In genomic region chr1:9687120-9687875, GRCh38 we compare ENCODE assay signal across 8 cellular contexts. TPM values are rescaled to one million over a fixed set of nuclear protein-coding genes. Genes with fewer than 3 reads are reported as not detected.
A peak's percentile ranks its signal among the peaks of the same experiment; 100 is the strongest.
DNase-seq lines count a peak whose midpoint lies in the region; ATAC-seq and TF ChIP-seq lines count a peak whose summit lies in the region.

No MANE protein-coding gene starts in this region.

- no peaks in the 10 kb centered on the region for H3K9me3 ChIP-seq in naive thymus-derived CD4-positive, alpha-beta T cell (ENCODE audit: control insufficient read depth in 2 of 3, low read length in 3 of 3)

- peak overlapping the region; percentile 70 for H3K4me3 Mint-ChIP-seq in activated CD8-positive, alpha-beta memory T cell treated with anti-CD3 and anti-CD28 coated beads, Interleukin-2, amount 10 ng/mL, durations not matched to agents 7 days and 5 days
- peak overlapping the region; percentile 80 to 90 (median 87) for H3K4me3 Mint-ChIP-seq in naive thymus-derived CD4-positive, alpha-beta T cell
- peak overlapping the region; percentile 82 for H3K4me3 Mint-ChIP-seq in stimulated activated naive CD8-positive, alpha-beta T cell treated with anti-CD3 and anti-CD28 coated beads, Interleukin-15, Interleukin-2, amounts not matched to agents 100 ng/mL and 50 ng/mL, for 24 hours

- H3K27me3 Mint-ChIP-seq in activated CD8-positive, alpha-beta memory T cell treated with anti-CD3 and anti-CD28 coated beads, Interleukin-2, amount 10 ng/mL, durations not matched to agents 7 days and 5 days, result no peaks in the 10 kb centered on the region
- no peaks in the 10 kb centered on the region for H3K27me3 Mint-ChIP-seq in naive thymus-derived CD4-positive, alpha-beta T cell
- H3K27me3 Mint-ChIP-seq in stimulated activated naive CD8-positive, alpha-beta T cell treated with anti-CD3 and anti-CD28 coated beads, Interleukin-15, Interleukin-2, amounts not matched to agents 100 ng/mL and 50 ng/mL, for 24 hours, result no peaks in the 10 kb centered on the region

- no peaks in the 10 kb centered on the region for H3K9me3 Mint-ChIP-seq in activated CD8-positive, alpha-beta memory T cell treated with anti-CD3 and anti-CD28 coated beads, Interleukin-2, amount 10 ng/mL, durations not matched to agents 7 days and 5 days (ENCODE audit: low read depth)
- H3K9me3 Mint-ChIP-seq in naive thymus-derived CD4-positive, alpha-beta T cell, result no peaks in the 10 kb centered on the region
- H3K9me3 Mint-ChIP-seq in stimulated activated naive CD8-positive, alpha-beta T cell treated with anti-CD3 and anti-CD28 coated beads, Interleukin-15, Interleukin-2, amounts not matched to agents 100 ng/mL and 50 ng/mL, for 24 hours, result no peaks in the 10 kb centered on the region

- DNase-seq in DMS114 treated with DMSO at 0.1 percent for 48 hours (lab: John Stamatoyannopoulos, UW; ENCODE audit: unreplicated experiment) (peak; percentile 42), H7 (peak; percentile 98), NCI-H446 (lab: John Stamatoyannopoulos, UW) (peak; percentile 38 to 71), epithelial cell of proximal tubule (ENCODE audit: low read depth) (no peak)
- peak; percentile 78 for DNase-seq in activated CD8-positive, alpha-beta memory T cell treated with anti-CD3 and anti-CD28 coated beads, Interleukin-2, amount 10 ng/mL, durations not matched to agents 7 days and 5 days
- DNase-seq in naive thymus-derived CD4-positive, alpha-beta T cell, result peak in 7 of 9 donors; percentile 29 to 71 (median 41)

- peaks cover 53 to 67% of the 10 kb centered on the region in 2 donors for H3K4me1 ChIP-seq in naive thymus-derived CD4-positive, alpha-beta T cell (ENCODE audit: control insufficient read depth in 2 of 2, insufficient read depth in 2 of 2, low read length in 2 of 2)

- intact Hi-C loops in naive thymus-derived CD4-positive, alpha-beta T cell (cut with micrococcal nuclease), result loop anchor here (1.0 to 5.0 kb wide), 4 partner anchors 18 to 223 kb away; partner anchors contain the start of gene CTNNBIP1 (in 1 of the 2)

- peaks cover 69% of the 10 kb centered on the region for H3K4me1 Mint-ChIP-seq in activated CD8-positive, alpha-beta memory T cell treated with anti-CD3 and anti-CD28 coated beads, Interleukin-2, amount 10 ng/mL, durations not matched to agents 7 days and 5 days
- peaks cover 36 to 83% (median 67%) of the 10 kb centered on the region in 7 donors for H3K4me1 Mint-ChIP-seq in naive thymus-derived CD4-positive, alpha-beta T cell
- peaks cover 83% of the 10 kb centered on the region for H3K4me1 Mint-ChIP-seq in stimulated activated naive CD8-positive, alpha-beta T cell treated with anti-CD3 and anti-CD28 coated beads, Interleukin-15, Interleukin-2, amounts not matched to agents 100 ng/mL and 50 ng/mL, for 24 hours (ENCODE audit: low read depth)

- CTCF ChIA-PET in activated CD8-positive, alpha-beta memory T cell treated with anti-CD3 and anti-CD28 coated beads, Interleukin-2, amount 10 ng/mL, durations not matched to agents 7 days and 5 days (lab: Charles Lee), result interaction anchor here (0.7 to 6.2 kb wide), 9 partner anchors 9 to 186 kb away, joined by 3 to 39 read pairs (median 4); partner anchors contain the start of gene TMEM201
- CTCF ChIA-PET in naive thymus-derived CD4-positive, alpha-beta T cell (lab: Charles Lee), result interaction anchor here (0.6 to 4.6 kb wide), 4 partner anchors 15 to 168 kb away, joined by 4 to 28 read pairs (median 6); partner anchors contain the start of gene PIK3CD

- peak overlapping the region; percentile 85 for H3K27ac Mint-ChIP-seq in activated CD8-positive, alpha-beta memory T cell treated with anti-CD3 and anti-CD28 coated beads, Interleukin-2, amount 10 ng/mL, durations not matched to agents 7 days and 5 days
- peak overlapping the region; percentile 69 to 92 (median 85) for H3K27ac Mint-ChIP-seq in naive thymus-derived CD4-positive, alpha-beta T cell
- H3K27ac Mint-ChIP-seq in stimulated activated naive CD8-positive, alpha-beta T cell treated with anti-CD3 and anti-CD28 coated beads, Interleukin-15, Interleukin-2, amounts not matched to agents 100 ng/mL and 50 ng/mL, for 24 hours, result peak overlapping the region; percentile 93

- H3K36me3 Mint-ChIP-seq in activated CD8-positive, alpha-beta memory T cell treated with anti-CD3 and anti-CD28 coated beads, Interleukin-2, amount 10 ng/mL, durations not matched to agents 7 days and 5 days, result peaks cover 31% of the 10 kb centered on the region
- H3K36me3 Mint-ChIP-seq in naive thymus-derived CD4-positive, alpha-beta T cell, result peaks cover 0 to 26% (median 9%) of the 10 kb centered on the region in 5 donors
- H3K36me3 Mint-ChIP-seq in stimulated activated naive CD8-positive, alpha-beta T cell treated with anti-CD3 and anti-CD28 coated beads, Interleukin-15, Interleukin-2, amounts not matched to agents 100 ng/mL and 50 ng/mL, for 24 hours (ENCODE audit: low read depth), result peaks cover 28% of the 10 kb centered on the region

- peak; percentile 6 for TF ChIP-seq CTCF in epithelial cell of proximal tubule (conservative IDR thresholded peaks at IDR 0.05; ENCODE audit: low read depth, low read length)

- H3K27ac ChIP-seq in naive thymus-derived CD4-positive, alpha-beta T cell (ENCODE audit: low read depth, low read length), result peak overlapping the region; percentile 70

- POLR2A ChIA-PET in naive thymus-derived CD4-positive, alpha-beta T cell (lab: Charles Lee), result interaction anchor here (0.6 to 9.8 kb wide), 12 partner anchors 11 to 711 kb away, joined by 3 to 130 read pairs (median 4); partner anchors contain the start of genes PGD and PIK3CD

- H3K27me3 ChIP-seq in H7 (ENCODE audit: control insufficient read depth, insufficient read depth, low read length), result peaks cover 33% of the 10 kb centered on the region
- H3K27me3 ChIP-seq in naive thymus-derived CD4-positive, alpha-beta T cell (ENCODE audit: control insufficient read depth in 2 of 2, insufficient read depth in 2 of 2, low read length in 2 of 2), result no peaks in the 10 kb centered on the region

- H3K36me3 ChIP-seq in H7 (replicated peaks; ENCODE audit: control insufficient read depth, insufficient read depth, low read length), result no peaks in the 10 kb centered on the region
- H3K36me3 ChIP-seq in naive thymus-derived CD4-positive, alpha-beta T cell (ENCODE audit: control insufficient read depth in 2 of 3, insufficient read depth in 3 of 3, low read length in 3 of 3), result peaks cover 3 to 26% (median 8%) of the 10 kb centered on the region in 3 experiments

- H3K4me3 ChIP-seq in H7 (ENCODE audit: insufficient read depth, low read depth, low read length) (peak overlapping the region; percentile 81), epithelial cell of proximal tubule (ENCODE audit: low read depth, low read length) (peak overlapping the region; percentile 58)
- H3K4me3 ChIP-seq in naive thymus-derived CD4-positive, alpha-beta T cell (ENCODE audit: low read length), result peak overlapping the region; percentile 50

- ATAC-seq in activated CD8-positive, alpha-beta memory T cell treated with anti-CD3 and anti-CD28 coated beads, Interleukin-2, amount 10 ng/mL, durations not matched to agents 7 days and 5 days, result peak; percentile 40
- ATAC-seq in naive thymus-derived CD4-positive, alpha-beta T cell, result peak; percentile 65
- ATAC-seq in GM21528 (IDR thresholded peaks at IDR 0.05; ENCODE audit: low FRiP score, unreplicated experiment), result no peak

RNA-seq across cellular contexts. Expression of gene PIK3CD, which starts 35.8 kb away (rescaled TPM):
- total RNA-seq in H7 (2014; rRNA removed; shearing (Covaris generic)), result 6.9 and 18.1 TPM in 2 replicates
- total RNA-seq in activated CD8-positive, alpha-beta memory T cell treated with anti-CD3 and anti-CD28 coated beads, Interleukin-2, amount 10 ng/mL, durations not matched to agents 7 days and 5 days, result 100 to 1,000 TPM; 256 to 261 TPM
- 24.5 and 32.5 TPM in 2 replicates for total RNA-seq in epithelial cell of proximal tubule
- total RNA-seq in naive thymus-derived CD4-positive, alpha-beta T cell, result 100 to 1,000 TPM; 269 to 313 (median 283) TPM
- polyA plus RNA-seq in naive thymus-derived CD4-positive, alpha-beta T cell, result 100 to 1,000 TPM in 1 of 2 donors, 10 to 100 TPM in 1; 74.9 to 174 TPM
